ENCODE assay signal across 15 cellular contexts in genomic region chr19:5132698-5133651, GRCh38.
DNase-seq lines count a peak whose midpoint lies in the region; ATAC-seq and TF ChIP-seq lines count a peak whose summit lies in the region.
"Had no signal": no experiment of that assay in that cellular context is flagged by ENCODE, and none has a peak within 500 bp of the region (broad histone marks: within the 10 kb centered on the region; RNA-seq: fewer than 3 reads in every experiment).

No MANE protein-coding gene starts in this region.

- DNase-seq in WTC11 (ENCODE audit: low spot score), result no peak
- no peak for DNase-seq in ascending aorta (ENCODE audit: low spot score in 2 of 2)
- no peak for DNase-seq in activated effector memory CD4-positive, alpha-beta T cell treated with Interleukin-2 at 50 U/mL for 16 hours
- DNase-seq: activated CD4-positive, CD25-positive, alpha-beta regulatory T cell treated with anti-CD3 and anti-CD28 coated beads, Interleukin-2, amount 50 U/mL, for 72 hours; heart right ventricle; NCI-H1436; NCI-H446; SHP77 treated with DMSO at 0.1 percent for 48 hours had no signal

- CTCF ChIA-PET in WTC11 (lab: Charles Lee), result interaction anchor here (0.6 to 2.7 kb wide), 14 partner anchors 16 to 454 kb away, joined by 3 to 20 read pairs (median 8); no protein-coding TSS in a partner anchor

- ATAC-seq in WTC11, result no peak
- ATAC-seq in HG02938 (IDR thresholded peaks at IDR 0.05; ENCODE audit: unreplicated experiment), result no peak
- ATAC-seq: activated naive CD4-positive, alpha-beta T cell treated with anti-CD3 and anti-CD28 coated beads, Interleukin-2, amount 50 U/mL, for 72 hours; heart right ventricle had no signal

- no peak overlapping the region for H3K9ac ChIP-seq in BLaER1 treated with 17β-estradiol and CSF1 and Interleukin-3, amounts not matched to agents 10 nM and 100 nM

- peak; percentile 20 for TF ChIP-seq POLR2A in GM19099 (IDR thresholded peaks at IDR 0.05; ENCODE audit: extremely low read depth, insufficient read length, low read depth)

- TF ChIP-seq CTCF in WTC11 (IDR thresholded peaks at IDR 0.05) (no peak), nephron (IDR thresholded peaks at IDR 0.05; ENCODE audit: unreplicated experiment in 3 of 3) (no peak), ascending aorta (IDR thresholded peaks at IDR 0.05) (no peak)

- peaks cover 46 to 64% (median 56%) of the 10 kb centered on the region in 11 experiments for H3K36me3 ChIP-seq in BLaER1 treated with 17β-estradiol and CSF1 and Interleukin-3, amounts not matched to agents 10 nM and 100 nM
- peaks cover 49 to 63% of the 10 kb centered on the region in 2 donors for H3K36me3 ChIP-seq in ascending aorta

- no peak overlapping the region for H3K27ac ChIP-seq in BLaER1 treated with 17β-estradiol and CSF1 and Interleukin-3, amounts not matched to agents 10 nM and 100 nM
- no peak overlapping the region for H3K27ac ChIP-seq in ascending aorta
- H3K27ac ChIP-seq: heart right ventricle, HL-60, neutrophil had no signal

- intact Hi-C loops in ascending aorta (cut with DNase I), result no loop called here

- no peaks in the 10 kb centered on the region for H3K27me3 Mint-ChIP-seq in WTC11 (ENCODE audit: low read depth)
- no peaks in the 10 kb centered on the region for H3K27me3 Mint-ChIP-seq in nephron (ENCODE audit: low read depth)

- H3K4me2 ChIP-seq in BLaER1 treated with 17β-estradiol and CSF1 and Interleukin-3, amounts not matched to agents 10 nM and 100 nM, result peak overlapping the region in 9 of 11 experiments; percentile 66 to 90 (median 85); a peak in 16 of 22 replicates

- H4K20me1 ChIP-seq in BLaER1 treated with 17β-estradiol and CSF1 and Interleukin-3, amounts not matched to agents 10 nM and 100 nM, result peaks cover 90 to 98% (median 96%) of the 10 kb centered on the region in 11 experiments

- no peaks in the 10 kb centered on the region for H3K9me3 ChIP-seq in BLaER1 treated with 17β-estradiol and CSF1 and Interleukin-3, amounts not matched to agents 10 nM and 100 nM (replicated peaks in 1 of 11)
- no peaks in the 10 kb centered on the region for H3K9me3 ChIP-seq in ascending aorta
- H3K9me3 ChIP-seq: heart right ventricle, neutrophil had no signal

- H3K27ac Mint-ChIP-seq in WTC11 (0 out of 2 replicates have a peak overlapping the region, but pooled peaks have one; percentile 57), nephron (peak overlapping the region in 2 of 3 experiments; percentile 82 to 83)

- H3K27me3 ChIP-seq in BLaER1 treated with 17β-estradiol and CSF1 and Interleukin-3, amounts not matched to agents 10 nM and 100 nM, result peaks cover 0 to 10% (median 0%) of the 10 kb centered on the region in 11 experiments; a peak in 2 of 22 replicates
- H3K27me3 ChIP-seq in ascending aorta, result no peaks in the 10 kb centered on the region
- H3K27me3 ChIP-seq: heart right ventricle, neutrophil had no signal

- POLR2A ChIA-PET in WTC11 (lab: Charles Lee), result interaction anchor here (1.0 kb wide), 1 partner anchor 46 kb away, joined by 3 read pairs; no protein-coding TSS in a partner anchor

- H3K4me1 ChIP-seq in BLaER1 treated with 17β-estradiol and CSF1 and Interleukin-3, amounts not matched to agents 10 nM and 100 nM, result peaks cover 55 to 78% (median 68%) of the 10 kb centered on the region in 10 experiments
- peaks cover 5 to 12% of the 10 kb centered on the region in 2 donors for H3K4me1 ChIP-seq in ascending aorta

- H3K4me3 ChIP-seq in BLaER1 treated with 17β-estradiol and CSF1 and Interleukin-3, amounts not matched to agents 10 nM and 100 nM, result no peak overlapping the region
- no peak overlapping the region for H3K4me3 ChIP-seq in ascending aorta
- H3K4me3 ChIP-seq: heart right ventricle had no signal

- H3K4me3 Mint-ChIP-seq in WTC11 (no peak overlapping the region), nephron (no peak overlapping the region)

- H3K9me3 Mint-ChIP-seq in WTC11 (no peaks in the 10 kb centered on the region), nephron (no peaks in the 10 kb centered on the region)
- H3K9me3 Mint-ChIP-seq: activated naive CD4-positive, alpha-beta T cell treated with anti-CD3 and anti-CD28 coated beads, Interleukin-2, amount 50 U/mL, for 72 hours had no signal

- H3K4me1 Mint-ChIP-seq in WTC11 (peaks cover 18% of the 10 kb centered on the region), nephron (peaks cover 35% of the 10 kb centered on the region)

- H3K36me3 Mint-ChIP-seq in WTC11 (peaks cover 7% of the 10 kb centered on the region), nephron (ENCODE audit: low read depth) (peaks cover 12% of the 10 kb centered on the region)

TF ChIP-seq in WTC11, 78 proteins besides CTCF, POLR2A, EP300 and RAD21:
- no peak for TF ChIP-seq RELA (CRISPR knock-in tag; IDR thresholded peaks at IDR 0.05; ENCODE audit: borderline replicate concordance)
- no peak for TF ChIP-seq ZNF317 (CRISPR knock-in tag; IDR thresholded peaks at IDR 0.05; ENCODE audit: borderline replicate concordance, low read depth)
- TF ChIP-seq NR2C2 (CRISPR knock-in tag; IDR thresholded peaks at IDR 0.05), result no peak
- no peak for TF ChIP-seq MYBL2 (CRISPR knock-in tag; IDR thresholded peaks at IDR 0.05)
- no peak for TF ChIP-seq ZBTB43 (CRISPR knock-in tag; IDR thresholded peaks at IDR 0.05)
- TF ChIP-seq PRRX2 (CRISPR knock-in tag; IDR thresholded peaks at IDR 0.05), result no peak
- TF ChIP-seq ZNF396 (CRISPR knock-in tag; IDR thresholded peaks at IDR 0.05; ENCODE audit: borderline replicate concordance), result no peak
- TF ChIP-seq ZNF423 (CRISPR knock-in tag; IDR thresholded peaks at IDR 0.05), result no peak
- no peak for TF ChIP-seq ARID4B (CRISPR knock-in tag; IDR thresholded peaks at IDR 0.05; ENCODE audit: borderline replicate concordance)
- TF ChIP-seq JAZF1 (CRISPR knock-in tag; IDR thresholded peaks at IDR 0.05), result no peak
TF ChIP-seq in WTC11: peak in this region for 0.
